Comparison of ENCODE assay signal across 2 cellular contexts in genomic region chr3:50168791-50169190, GRCh38.
TF ChIP-seq lines count a peak whose summit lies in the region.

No MANE protein-coding gene starts in this region.

TF ChIP-seq in K562, 482 proteins besides CTCF, POLR2A, EP300 and RAD21:
- TF ChIP-seq PKNOX1 (IDR thresholded peaks at IDR 0.05): peak; percentile 63; the same call in 1 of the 2 replicates
- TF ChIP-seq DDX20 (tag; IDR thresholded peaks at IDR 0.05; ENCODE audit: low read depth): no peak

TF ChIP-seq in liver, 16 proteins besides CTCF, POLR2A, EP300 and RAD21:
- TF ChIP-seq FOXA2 (IDR thresholded peaks at IDR 0.05) (no peak), SP1 (IDR thresholded peaks at IDR 0.05) (no peak), MAX (IDR thresholded peaks at IDR 0.05) (no peak), GABPA (IDR thresholded peaks at IDR 0.05 in 1 of 2, conservative IDR thresholded peaks at IDR 0.05 in 1 of 2) (no peak), TAF1 (conservative IDR thresholded peaks at IDR 0.05) (no peak), REST (IDR thresholded peaks at IDR 0.05) (no peak), FOXA1 (IDR thresholded peaks at IDR 0.05) (no peak), EGR1 (IDR thresholded peaks at IDR 0.05; ENCODE audit: low read depth in 2 of 2) (no peak)
